ENCODE assay signal across 1 cellular context in genomic region chr4:151432654-151433053, GRCh38.
TF ChIP-seq lines count a peak whose summit lies in the region.

No MANE protein-coding gene starts in this region.

TF ChIP-seq in HEK293T, 16 proteins besides CTCF, POLR2A, EP300 and RAD21 (continued from another document):
- TF ChIP-seq, protein P1, sequence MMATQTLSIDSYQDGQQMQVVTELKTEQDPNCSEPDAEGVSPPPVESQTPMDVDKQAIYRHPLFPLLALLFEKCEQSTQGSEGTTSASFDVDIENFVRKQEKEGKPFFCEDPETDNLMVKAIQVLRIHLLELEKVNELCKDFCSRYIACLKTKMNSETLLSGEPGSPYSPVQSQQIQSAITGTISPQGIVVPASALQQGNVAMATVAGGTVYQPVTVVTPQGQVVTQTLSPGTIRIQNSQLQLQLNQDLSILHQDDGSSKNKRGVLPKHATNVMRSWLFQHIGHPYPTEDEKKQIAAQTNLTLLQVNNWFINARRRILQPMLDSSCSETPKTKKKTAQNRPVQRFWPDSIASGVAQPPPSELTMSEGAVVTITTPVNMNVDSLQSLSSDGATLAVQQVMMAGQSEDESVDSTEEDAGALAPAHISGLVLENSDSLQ (IDR thresholded peaks at IDR 0.05) = no peak
- TF ChIP-seq HDGF (IDR thresholded peaks at IDR 0.05; ENCODE audit: borderline replicate concordance) = no peak
- TF ChIP-seq ARNT (IDR thresholded peaks at IDR 0.05) = no peak
